9 cellular contexts compared by ENCODE assay signal in genomic region chr2:46026431-46026830, GRCh38.
"Had no signal": no experiment of that assay in that cellular context is flagged by ENCODE, and none has a peak within 500 bp of the region (broad histone marks: within the 10 kb centered on the region; RNA-seq: fewer than 3 reads in every experiment).

No MANE protein-coding gene starts in this region.

- H3K4me2 ChIP-seq: KMS-11 had no signal

- FAIRE-seq: HTR-8/SVneo had no signal

- H3K9ac ChIP-seq: GM23248, KMS-11 had no signal

- H3K27ac Mint-ChIP-seq: HFFc6 had no signal

- H3K9me3 Mint-ChIP-seq: HFFc6 had no signal

- H3K4me3 ChIP-seq: GM23248, HAP-1 had no signal

- H3K36me3 ChIP-seq: HAP-1 had no signal

- H3K9me3 ChIP-seq: HAP-1 had no signal

- H2AFZ ChIP-seq: GM23248 had no signal

- H3K4me3 Mint-ChIP-seq: HFFc6 had no signal

- H3K27ac ChIP-seq: GM23248, KMS-11 had no signal

- H3K4me1 ChIP-seq: HAP-1 had no signal

- DNase-seq: GM23248, GOT3, H7, HFFc6, KBM-7 had no signal

- ATAC-seq: HCT116 had no signal
